In genomic region chr19:18339703-18340102, GRCh38 we compare ENCODE assay signal across 8 cellular contexts. TPM values are rescaled to one million over a fixed set of nuclear protein-coding genes. Genes with fewer than 3 reads are reported as not detected.
DNase-seq lines count a peak whose midpoint lies in the region; ATAC-seq and TF ChIP-seq lines count a peak whose summit lies in the region.

No MANE protein-coding gene starts in this region.

- TF ChIP-seq CTCF in DND-41 (IDR thresholded peaks at IDR 0.05; ENCODE audit: borderline replicate concordance, extremely low read depth, low read length, poor library complexity, severe bottlenecking), result peak; percentile 24

- no peak overlapping the region for H2AFZ ChIP-seq in DND-41 (ENCODE audit: low read depth, low read length)

- peak overlapping the region; percentile 90 for H3K4me3 Mint-ChIP-seq in activated T-helper 1 cell treated with anti-CD3 and anti-CD28 coated beads, Interleukin-12 subunit alpha, Interleukin-12 subunit beta, Interleukin-2, Interleukin-4 antibody, amounts not matched to agents 30 ng/mL and 10 ng/mL and 1 ng/mL, durations not matched to agents 14 hours and 24 hours and 36 hours

- no peaks in the 10 kb centered on the region for H4K20me1 ChIP-seq in DND-41 (ENCODE audit: insufficient read depth, low read length)

- no peaks in the 10 kb centered on the region for H3K36me3 ChIP-seq in DND-41 (ENCODE audit: insufficient read depth, low read length)

- peaks cover 2% of the 10 kb centered on the region for H3K27me3 Mint-ChIP-seq in activated T-helper 1 cell treated with anti-CD3 and anti-CD28 coated beads, Interleukin-12 subunit alpha, Interleukin-12 subunit beta, Interleukin-2, Interleukin-4 antibody, amounts not matched to agents 30 ng/mL and 10 ng/mL and 1 ng/mL, durations not matched to agents 14 hours and 24 hours and 36 hours (ENCODE audit: insufficient read depth)

- no peak for DNase-seq in DND-41
- peak; percentile 55 for DNase-seq in HuH-7 (ENCODE audit: low spot score)
- no peak for DNase-seq in activated T-helper 1 cell treated with anti-CD3 and anti-CD28 coated beads, Interleukin-12 subunit alpha, Interleukin-12 subunit beta, Interleukin-2, Interleukin-4 antibody, amounts not matched to agents 30 ng/mL and 10 ng/mL and 1 ng/mL, durations not matched to agents 14 hours and 24 hours and 36 hours (ENCODE audit: low spot score)
- DNase-seq in left kidney (ENCODE audit: low read depth, low spot score), result peak; percentile 60
- DNase-seq in mesenteric fat pad (ENCODE audit: low spot score), result no peak
- DNase-seq in NCI-H446 (lab: John Stamatoyannopoulos, UW), result no peak
- DNase-seq in D341Med (ENCODE audit: low spot score), result no peak
- DNase-seq in GOT3 (lab: John Stamatoyannopoulos, UW), result no peak

- H3K36me3 Mint-ChIP-seq in activated T-helper 1 cell treated with anti-CD3 and anti-CD28 coated beads, Interleukin-12 subunit alpha, Interleukin-12 subunit beta, Interleukin-2, Interleukin-4 antibody, amounts not matched to agents 30 ng/mL and 10 ng/mL and 1 ng/mL, durations not matched to agents 14 hours and 24 hours and 36 hours (ENCODE audit: low read depth), result peaks cover 2% of the 10 kb centered on the region

- H3K4me1 ChIP-seq in DND-41 (ENCODE audit: insufficient read depth, low read length), result peaks cover 14% of the 10 kb centered on the region

- intact Hi-C loops in activated T-helper 1 cell treated with anti-CD3 and anti-CD28 coated beads, Interleukin-12 subunit alpha, Interleukin-12 subunit beta, Interleukin-2, Interleukin-4 antibody, amounts not matched to agents 30 ng/mL and 10 ng/mL and 1 ng/mL, durations not matched to agents 14 hours and 24 hours and 36 hours (cut with micrococcal nuclease), result loop anchor here (1.0 kb wide), 2 partner anchors 11 to 135 kb away; partner anchors contain the start of gene RAB3A

- peak overlapping the region; percentile 74 for H3K4me2 ChIP-seq in DND-41 (ENCODE audit: insufficient read depth, low read length)

- H3K27ac Mint-ChIP-seq in activated T-helper 1 cell treated with anti-CD3 and anti-CD28 coated beads, Interleukin-12 subunit alpha, Interleukin-12 subunit beta, Interleukin-2, Interleukin-4 antibody, amounts not matched to agents 30 ng/mL and 10 ng/mL and 1 ng/mL, durations not matched to agents 14 hours and 24 hours and 36 hours, result peak overlapping the region; percentile 86

- peaks cover 11% of the 10 kb centered on the region for H3K4me1 Mint-ChIP-seq in activated T-helper 1 cell treated with anti-CD3 and anti-CD28 coated beads, Interleukin-12 subunit alpha, Interleukin-12 subunit beta, Interleukin-2, Interleukin-4 antibody, amounts not matched to agents 30 ng/mL and 10 ng/mL and 1 ng/mL, durations not matched to agents 14 hours and 24 hours and 36 hours (ENCODE audit: low read depth)

- ATAC-seq in DND-41 (ENCODE audit: insufficient read depth, low read depth), result no peak

- no peaks in the 10 kb centered on the region for H3K9me3 ChIP-seq in DND-41 (ENCODE audit: insufficient read depth, low read length, severe bottlenecking)

- H3K9ac ChIP-seq in DND-41 (ENCODE audit: low read depth, low read length), result peak overlapping the region; percentile 47; the same call in 1 of the 2 replicates

- H3K79me2 ChIP-seq in DND-41 (ENCODE audit: insufficient read depth, low read length), result no peaks in the 10 kb centered on the region

- H3K27me3 ChIP-seq in DND-41 (ENCODE audit: insufficient read depth, low read length, poor library complexity), result peaks cover 24% of the 10 kb centered on the region

- no peaks in the 10 kb centered on the region for H3K9me3 Mint-ChIP-seq in activated T-helper 1 cell treated with anti-CD3 and anti-CD28 coated beads, Interleukin-12 subunit alpha, Interleukin-12 subunit beta, Interleukin-2, Interleukin-4 antibody, amounts not matched to agents 30 ng/mL and 10 ng/mL and 1 ng/mL, durations not matched to agents 14 hours and 24 hours and 36 hours

- H3K27ac ChIP-seq in DND-41 (ENCODE audit: low read length), result no peak overlapping the region

- H3K4me3 ChIP-seq in DND-41 (ENCODE audit: low read depth in 1 of 2, low read length in 2 of 2), result peak overlapping the region in 1 of 2 experiments; percentile 56; a peak in 1 of 4 replicates

RNA-seq across cellular contexts. Expression of gene PGPEP1, which starts 0.7 kb away (rescaled TPM):
- total RNA-seq in activated T-helper 1 cell treated with anti-CD3 and anti-CD28 coated beads, Interleukin-12 subunit alpha, Interleukin-12 subunit beta, Interleukin-2, Interleukin-4 antibody, amounts not matched to agents 30 ng/mL and 10 ng/mL and 1 ng/mL, durations not matched to agents 14 hours and 24 hours and 36 hours, result 17.9 and 21.5 TPM in 2 replicates
- total RNA-seq in mesenteric fat pad, result 48.7 TPM

RNA-seq across cellular contexts. Expression of gene LSM4, which starts 16.8 kb away (rescaled TPM):
- total RNA-seq in activated T-helper 1 cell treated with anti-CD3 and anti-CD28 coated beads, Interleukin-12 subunit alpha, Interleukin-12 subunit beta, Interleukin-2, Interleukin-4 antibody, amounts not matched to agents 30 ng/mL and 10 ng/mL and 1 ng/mL, durations not matched to agents 14 hours and 24 hours and 36 hours, result 198 and 200 TPM in 2 replicates
- total RNA-seq in mesenteric fat pad, result 68.4 TPM

RNA-seq across cellular contexts. Expression of gene GDF15, which starts 46.3 kb away (rescaled TPM):
- not detected in 2 replicates for total RNA-seq in activated T-helper 1 cell treated with anti-CD3 and anti-CD28 coated beads, Interleukin-12 subunit alpha, Interleukin-12 subunit beta, Interleukin-2, Interleukin-4 antibody, amounts not matched to agents 30 ng/mL and 10 ng/mL and 1 ng/mL, durations not matched to agents 14 hours and 24 hours and 36 hours
- 5.9 TPM for total RNA-seq in mesenteric fat pad

RNA-seq across cellular contexts. Expression of gene LRRC25, which starts 57.7 kb away (rescaled TPM):
- total RNA-seq in activated T-helper 1 cell treated with anti-CD3 and anti-CD28 coated beads, Interleukin-12 subunit alpha, Interleukin-12 subunit beta, Interleukin-2, Interleukin-4 antibody, amounts not matched to agents 30 ng/mL and 10 ng/mL and 1 ng/mL, durations not matched to agents 14 hours and 24 hours and 36 hours, result not detected in 2 replicates
- 19.3 TPM for total RNA-seq in mesenteric fat pad

RNA-seq across cellular contexts. Expression of gene JUND, which starts 58.3 kb away (rescaled TPM):
- 431 and 455 TPM in 2 replicates for total RNA-seq in activated T-helper 1 cell treated with anti-CD3 and anti-CD28 coated beads, Interleukin-12 subunit alpha, Interleukin-12 subunit beta, Interleukin-2, Interleukin-4 antibody, amounts not matched to agents 30 ng/mL and 10 ng/mL and 1 ng/mL, durations not matched to agents 14 hours and 24 hours and 36 hours
- total RNA-seq in mesenteric fat pad, result 320 TPM

Comparison
In these comparisons a context has a peak if more than half of its experiments do, and no peak if none do; other contexts are left out.
1. DNase-seq: peak in HuH-7 (single experiment) and left kidney (single experiment); none in DND-41 (single experiment), activated T-helper 1 cell treated with anti-CD3 and anti-CD28 coated beads, Interleukin-12 subunit alpha, Interleukin-12 subunit beta, Interleukin-2, Interleukin-4 antibody, amounts not matched to agents 30 ng/mL and 10 ng/mL and 1 ng/mL, durations not matched to agents 14 hours and 24 hours and 36 hours (single experiment), mesenteric fat pad (single experiment), NCI-H446 (0 of 2), D341Med (single experiment) and GOT3 (single experiment).